1 cellular context compared by ENCODE assay signal in the genomic region with DNA sequence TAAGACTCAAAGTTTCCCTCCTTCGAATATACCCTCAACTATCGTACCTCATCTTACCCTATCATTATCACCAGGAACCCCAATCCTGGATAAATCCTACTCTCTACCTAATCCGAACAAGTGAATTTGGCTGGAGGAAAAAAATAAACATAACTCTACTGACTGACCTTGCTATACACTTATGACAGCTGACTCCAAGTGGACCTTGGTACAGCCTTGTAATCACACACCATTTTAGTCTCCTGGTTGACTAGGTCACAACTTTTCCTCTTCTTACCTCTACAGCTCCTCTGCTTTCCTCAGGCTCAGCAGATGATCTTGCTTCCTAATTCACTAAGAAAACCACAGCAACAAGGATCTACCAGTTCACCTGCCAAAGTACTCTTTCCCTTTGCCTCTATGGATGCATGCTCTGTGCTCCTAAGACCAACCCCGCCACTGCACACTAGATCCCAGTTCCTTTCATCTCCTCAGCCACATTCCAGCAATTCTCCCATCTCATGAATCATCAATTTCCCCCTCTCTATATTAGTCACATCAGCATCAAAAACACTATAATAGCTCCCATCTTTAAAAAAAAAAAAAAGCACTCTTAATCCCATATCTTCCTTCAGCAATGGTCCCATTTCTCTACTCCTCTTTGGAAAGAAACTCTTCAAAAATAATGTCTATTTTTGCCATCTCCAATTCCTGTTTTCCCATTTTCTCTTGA.
TF ChIP-seq lines count a peak whose summit lies in the region.

No MANE protein-coding gene starts in this region.

TF ChIP-seq in A549, 52 proteins besides CTCF, POLR2A, EP300 and RAD21 (continued from another document):
- TF ChIP-seq, protein P1, sequence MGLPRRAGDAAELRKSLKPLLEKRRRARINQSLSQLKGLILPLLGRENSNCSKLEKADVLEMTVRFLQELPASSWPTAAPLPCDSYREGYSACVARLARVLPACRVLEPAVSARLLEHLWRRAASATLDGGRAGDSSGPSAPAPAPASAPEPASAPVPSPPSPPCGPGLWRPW (IDR thresholded peaks at IDR 0.05), result no peak
- TF ChIP-seq RARB (CRISPR knock-in tag; IDR thresholded peaks at IDR 0.05) (no peak), TP53 (CRISPR knock-in tag; IDR thresholded peaks at IDR 0.05) (no peak), ZSCAN20 (CRISPR knock-in tag; IDR thresholded peaks at IDR 0.05) (no peak), EHF (CRISPR knock-in tag; IDR thresholded peaks at IDR 0.05) (no peak), HOXB5 (CRISPR knock-in tag; IDR thresholded peaks at IDR 0.05) (no peak), RFX5 (IDR thresholded peaks at IDR 0.05) (no peak)
- TF ChIP-seq, protein P2, sequence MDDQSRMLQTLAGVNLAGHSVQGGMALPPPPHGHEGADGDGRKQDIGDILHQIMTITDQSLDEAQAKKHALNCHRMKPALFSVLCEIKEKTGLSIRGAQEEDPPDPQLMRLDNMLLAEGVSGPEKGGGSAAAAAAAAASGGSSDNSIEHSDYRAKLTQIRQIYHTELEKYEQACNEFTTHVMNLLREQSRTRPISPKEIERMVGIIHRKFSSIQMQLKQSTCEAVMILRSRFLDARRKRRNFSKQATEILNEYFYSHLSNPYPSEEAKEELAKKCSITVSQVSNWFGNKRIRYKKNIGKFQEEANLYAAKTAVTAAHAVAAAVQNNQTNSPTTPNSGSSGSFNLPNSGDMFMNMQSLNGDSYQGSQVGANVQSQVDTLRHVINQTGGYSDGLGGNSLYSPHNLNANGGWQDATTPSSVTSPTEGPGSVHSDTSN (IDR thresholded peaks at IDR 0.05), result no peak
- TF ChIP-seq, protein P3, sequence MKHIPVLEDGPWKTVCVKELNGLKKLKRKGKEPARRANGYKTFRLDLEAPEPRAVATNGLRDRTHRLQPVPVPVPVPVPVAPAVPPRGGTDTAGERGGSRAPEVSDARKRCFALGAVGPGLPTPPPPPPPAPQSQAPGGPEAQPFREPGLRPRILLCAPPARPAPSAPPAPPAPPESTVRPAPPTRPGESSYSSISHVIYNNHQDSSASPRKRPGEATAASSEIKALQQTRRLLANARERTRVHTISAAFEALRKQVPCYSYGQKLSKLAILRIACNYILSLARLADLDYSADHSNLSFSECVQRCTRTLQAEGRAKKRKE (CRISPR knock-in tag; IDR thresholded peaks at IDR 0.05; ENCODE audit: low read depth), result no peak
- TF ChIP-seq, protein P4, sequence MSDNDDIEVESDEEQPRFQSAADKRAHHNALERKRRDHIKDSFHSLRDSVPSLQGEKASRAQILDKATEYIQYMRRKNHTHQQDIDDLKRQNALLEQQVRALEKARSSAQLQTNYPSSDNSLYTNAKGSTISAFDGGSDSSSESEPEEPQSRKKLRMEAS (IDR thresholded peaks at IDR 0.05), result no peak
TF ChIP-seq in A549: peak in this region for 4.
